ENCODE assay signal across 8 cellular contexts in the genomic region with DNA sequence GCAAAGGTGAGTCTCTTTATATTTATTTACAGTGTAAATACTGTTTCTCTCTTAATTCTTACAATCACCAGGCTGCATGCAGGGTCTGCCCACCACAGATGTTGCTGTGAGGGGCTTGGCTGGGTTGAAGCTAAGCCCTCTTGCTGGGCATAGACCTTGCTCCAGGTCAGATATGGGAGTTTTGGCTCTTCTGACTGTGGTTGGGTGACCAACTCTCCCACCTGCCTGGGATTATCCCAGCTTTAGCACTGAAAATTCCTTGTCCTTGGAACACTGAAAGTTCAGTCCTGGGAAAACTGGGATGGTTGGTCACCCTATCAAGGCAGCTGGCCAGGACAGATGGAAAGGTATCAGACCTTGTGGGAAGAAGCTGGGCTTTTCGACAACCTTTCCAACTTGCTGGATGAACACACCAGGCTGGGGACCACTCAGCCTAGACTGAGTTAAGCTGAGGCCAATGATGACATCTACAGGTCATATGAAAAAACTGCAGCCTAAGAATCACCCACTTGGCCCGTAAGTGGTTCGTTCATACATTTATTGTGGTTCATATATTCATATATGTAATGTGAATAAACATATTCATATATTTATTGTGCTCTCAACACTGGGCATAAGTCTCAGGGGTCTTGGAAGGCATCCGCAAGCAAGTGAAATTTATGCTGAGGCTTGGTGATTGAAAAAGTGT. TPM values are rescaled to one million over a fixed set of nuclear protein-coding genes. Genes with fewer than 3 reads are reported as not detected.
DNase-seq lines count a peak whose midpoint lies in the region; ATAC-seq and TF ChIP-seq lines count a peak whose summit lies in the region.

No MANE protein-coding gene starts in this region.

- TF ChIP-seq EP300 in Ishikawa (IDR thresholded peaks at IDR 0.05; ENCODE audit: borderline replicate concordance): no peak

- TF ChIP-seq RAD21 in Ishikawa (IDR thresholded peaks at IDR 0.05; ENCODE audit: low read depth): peak; percentile 91

- no peak for ATAC-seq in GM18861 (IDR thresholded peaks at IDR 0.05; ENCODE audit: unreplicated experiment)
- ATAC-seq in HG03280 (IDR thresholded peaks at IDR 0.05; ENCODE audit: unreplicated experiment): no peak

- peak; percentile 85 for TF ChIP-seq CTCF in fibroblast of pulmonary artery (IDR thresholded peaks at IDR 0.05; ENCODE audit: low read length, missing control alignments)

- no peak overlapping the region for H3K4me3 ChIP-seq in fibroblast of pulmonary artery (replicated peaks; ENCODE audit: low read depth, low read length)

- DNase-seq in DMS114 treated with DMSO at 0.1 percent for 48 hours (lab: John Stamatoyannopoulos, UW; ENCODE audit: unreplicated experiment) (peak; percentile 71), NOMO-1 treated with DMSO at 0.1 percent for 48 hours (lab: John Stamatoyannopoulos, UW; ENCODE audit: unreplicated experiment) (peak; percentile 66), activated T-cell treated with anti-CD3 and anti-CD28 coated beads for 48 hours (ENCODE audit: low read depth) (peak; percentile 11), fibroblast of pulmonary artery (ENCODE audit: low read depth) (peak; percentile 91), occipital lobe (lab: John Stamatoyannopoulos, UW) (peak; percentile 12)

TF ChIP-seq in Ishikawa, 13 proteins besides CTCF, POLR2A, EP300 and RAD21:
- TF ChIP-seq TAF1 (IDR thresholded peaks at IDR 0.05; ENCODE audit: low read depth) (no peak), CEBPB (IDR thresholded peaks at IDR 0.05) (no peak)
TF ChIP-seq in Ishikawa: peak in this region for 0.

RNA-seq across cellular contexts. Expression of gene HPDL, which starts 26.6 kb away (rescaled TPM):
- 0.62 TPM for total RNA-seq in occipital lobe

RNA-seq across cellular contexts. Expression of gene TOE1, which starts 39.8 kb away (rescaled TPM):
- 5.1 TPM for total RNA-seq in occipital lobe

RNA-seq across cellular contexts. Expression of gene MUTYH, which starts 40.1 kb away (rescaled TPM):
- 23.2 TPM for total RNA-seq in occipital lobe

Comparison
In these comparisons a context has a peak if more than half of its experiments do, and no peak if none do; other contexts are left out.
1. DNase-seq: peak in every context shown above with its lines; median percentile 91 in fibroblast of pulmonary artery; 71 in DMS114 treated with DMSO at 0.1 percent for 48 hours; 66 in NOMO-1 treated with DMSO at 0.1 percent for 48 hours; 12 in occipital lobe; 11 in activated T-cell treated with anti-CD3 and anti-CD28 coated beads for 48 hours.